ENCODE assay signal across 1 cellular context in genomic region chr11:65134240-65134951, GRCh38.
A peak's percentile ranks its signal among the peaks of the same experiment; 100 is the strongest.
TF ChIP-seq lines count a peak whose summit lies in the region.

Gene SYVN1 (minus strand): TSS chr11:65134519. CDS start chr11:65133601, 918 bp downstream.

TF ChIP-seq in HepG2, 621 proteins besides CTCF, POLR2A, EP300 and RAD21 (continued from another document and continues in another):
- no peak for TF ChIP-seq RNF219 (CRISPR knock-in tag; IDR thresholded peaks at IDR 0.05)
- TF ChIP-seq, protein P1, sequence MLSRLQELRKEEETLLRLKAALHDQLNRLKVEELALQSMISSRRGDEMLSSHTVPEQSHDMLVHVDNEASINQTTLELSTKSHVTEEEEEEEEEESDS (CRISPR knock-in tag; IDR thresholded peaks at IDR 0.05; ENCODE audit: borderline replicate concordance) = no peak
- peak; percentile 41 for TF ChIP-seq YY1 (IDR thresholded peaks at IDR 0.05; ENCODE audit: insufficient read depth, insufficient replicate concordance, low read depth, low read length)
- no peak; the same call in 1 of the 2 replicates for TF ChIP-seq HNF4A (CRISPR knock-in tag; IDR thresholded peaks at IDR 0.05)
- no peak for TF ChIP-seq NCOA5 (CRISPR knock-in tag; IDR thresholded peaks at IDR 0.05)
- peak; percentile 12; the same call in 1 of the 2 replicates for TF ChIP-seq ZNF362 (CRISPR knock-in tag; IDR thresholded peaks at IDR 0.05; ENCODE audit: borderline replicate concordance)
- no peak for TF ChIP-seq IKZF1 (IDR thresholded peaks at IDR 0.05)
- TF ChIP-seq HOXA7 (CRISPR knock-in tag; IDR thresholded peaks at IDR 0.05) = no peak
- TF ChIP-seq BATF2 (CRISPR knock-in tag; IDR thresholded peaks at IDR 0.05) = 0 out of 2 replicates have a peak, but pooled peaks have one; percentile 36
- TF ChIP-seq SRY (CRISPR knock-in tag; IDR thresholded peaks at IDR 0.05) = 0 out of 2 replicates have a peak, but pooled peaks have one; percentile 20
- TF ChIP-seq ZNF572 (CRISPR knock-in tag; IDR thresholded peaks at IDR 0.05) = peak; percentile 75; the same call in 1 of the 2 replicates
- TF ChIP-seq PHF8 (CRISPR knock-in tag; IDR thresholded peaks at IDR 0.05) = peak; percentile 90
- TF ChIP-seq SOX13 (IDR thresholded peaks at IDR 0.05) = no peak; the same call in 1 of the 2 replicates
- peak in 1 of 2 experiments; percentile 22; a peak in 1 of 4 replicates for TF ChIP-seq SOX13 (CRISPR knock-in tag; conservative IDR thresholded peaks at IDR 0.05 in 1 of 2, IDR thresholded peaks at IDR 0.05 in 1 of 2)
- no peak for TF ChIP-seq KAT2B (IDR thresholded peaks at IDR 0.05; ENCODE audit: borderline replicate concordance, low read depth, low read length)
- no peak for TF ChIP-seq ZUFSP (CRISPR knock-in tag; IDR thresholded peaks at IDR 0.05; ENCODE audit: borderline replicate concordance)
- TF ChIP-seq TFE3 (CRISPR knock-in tag; IDR thresholded peaks at IDR 0.05) = peak; percentile 37; the same call in 1 of the 2 replicates
- peak; percentile 82; the same call in 1 of the 2 replicates for TF ChIP-seq MYC (CRISPR knock-in tag; IDR thresholded peaks at IDR 0.05; ENCODE audit: borderline replicate concordance)
- TF ChIP-seq, protein P2, sequence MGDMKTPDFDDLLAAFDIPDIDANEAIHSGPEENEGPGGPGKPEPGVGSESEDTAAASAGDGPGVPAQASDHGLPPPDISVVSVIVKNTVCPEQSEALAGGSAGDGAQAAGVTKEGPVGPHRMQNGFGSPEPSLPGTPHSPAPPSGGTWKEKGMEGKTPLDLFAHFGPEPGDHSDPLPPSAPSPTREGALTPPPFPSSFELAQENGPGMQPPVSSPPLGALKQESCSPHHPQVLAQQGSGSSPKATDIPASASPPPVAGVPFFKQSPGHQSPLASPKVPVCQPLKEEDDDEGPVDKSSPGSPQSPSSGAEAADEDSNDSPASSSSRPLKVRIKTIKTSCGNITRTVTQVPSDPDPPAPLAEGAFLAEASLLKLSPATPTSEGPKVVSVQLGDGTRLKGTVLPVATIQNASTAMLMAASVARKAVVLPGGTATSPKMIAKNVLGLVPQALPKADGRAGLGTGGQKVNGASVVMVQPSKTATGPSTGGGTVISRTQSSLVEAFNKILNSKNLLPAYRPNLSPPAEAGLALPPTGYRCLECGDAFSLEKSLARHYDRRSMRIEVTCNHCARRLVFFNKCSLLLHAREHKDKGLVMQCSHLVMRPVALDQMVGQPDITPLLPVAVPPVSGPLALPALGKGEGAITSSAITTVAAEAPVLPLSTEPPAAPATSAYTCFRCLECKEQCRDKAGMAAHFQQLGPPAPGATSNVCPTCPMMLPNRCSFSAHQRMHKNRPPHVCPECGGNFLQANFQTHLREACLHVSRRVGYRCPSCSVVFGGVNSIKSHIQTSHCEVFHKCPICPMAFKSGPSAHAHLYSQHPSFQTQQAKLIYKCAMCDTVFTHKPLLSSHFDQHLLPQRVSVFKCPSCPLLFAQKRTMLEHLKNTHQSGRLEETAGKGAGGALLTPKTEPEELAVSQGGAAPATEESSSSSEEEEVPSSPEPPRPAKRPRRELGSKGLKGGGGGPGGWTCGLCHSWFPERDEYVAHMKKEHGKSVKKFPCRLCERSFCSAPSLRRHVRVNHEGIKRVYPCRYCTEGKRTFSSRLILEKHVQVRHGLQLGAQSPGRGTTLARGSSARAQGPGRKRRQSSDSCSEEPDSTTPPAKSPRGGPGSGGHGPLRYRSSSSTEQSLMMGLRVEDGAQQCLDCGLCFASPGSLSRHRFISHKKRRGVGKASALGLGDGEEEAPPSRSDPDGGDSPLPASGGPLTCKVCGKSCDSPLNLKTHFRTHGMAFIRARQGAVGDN (CRISPR knock-in tag; IDR thresholded peaks at IDR 0.05) = peak; percentile 85
- TF ChIP-seq ZNF317 (CRISPR knock-in tag; IDR thresholded peaks at IDR 0.05) = 0 out of 2 replicates have a peak, but pooled peaks have one; percentile 38
- TF ChIP-seq ZBTB8A (CRISPR knock-in tag; IDR thresholded peaks at IDR 0.05; ENCODE audit: borderline replicate concordance, low read depth) = no peak
- TF ChIP-seq, protein P3, sequence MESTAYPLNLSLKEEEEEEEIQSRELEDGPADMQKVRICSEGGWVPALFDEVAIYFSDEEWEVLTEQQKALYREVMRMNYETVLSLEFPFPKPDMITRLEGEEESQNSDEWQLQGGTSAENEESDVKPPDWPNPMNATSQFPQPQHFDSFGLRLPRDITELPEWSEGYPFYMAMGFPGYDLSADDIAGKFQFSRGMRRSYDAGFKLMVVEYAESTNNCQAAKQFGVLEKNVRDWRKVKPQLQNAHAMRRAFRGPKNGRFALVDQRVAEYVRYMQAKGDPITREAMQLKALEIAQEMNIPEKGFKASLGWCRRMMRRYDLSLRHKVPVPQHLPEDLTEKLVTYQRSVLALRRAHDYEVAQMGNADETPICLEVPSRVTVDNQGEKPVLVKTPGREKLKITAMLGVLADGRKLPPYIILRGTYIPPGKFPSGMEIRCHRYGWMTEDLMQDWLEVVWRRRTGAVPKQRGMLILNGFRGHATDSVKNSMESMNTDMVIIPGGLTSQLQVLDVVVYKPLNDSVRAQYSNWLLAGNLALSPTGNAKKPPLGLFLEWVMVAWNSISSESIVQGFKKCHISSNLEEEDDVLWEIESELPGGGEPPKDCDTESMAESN (CRISPR knock-in tag; conservative IDR thresholded peaks at IDR 0.05) = peak; percentile 74
- TF ChIP-seq TBP (CRISPR knock-in tag; IDR thresholded peaks at IDR 0.05) = no peak
- no peak for TF ChIP-seq PBX3 (CRISPR knock-in tag; IDR thresholded peaks at IDR 0.05; ENCODE audit: borderline replicate concordance)
- TF ChIP-seq RBFOX2 (IDR thresholded peaks at IDR 0.05; ENCODE audit: low read depth, low read length) = peak; percentile 97
- TF ChIP-seq, protein P4, sequence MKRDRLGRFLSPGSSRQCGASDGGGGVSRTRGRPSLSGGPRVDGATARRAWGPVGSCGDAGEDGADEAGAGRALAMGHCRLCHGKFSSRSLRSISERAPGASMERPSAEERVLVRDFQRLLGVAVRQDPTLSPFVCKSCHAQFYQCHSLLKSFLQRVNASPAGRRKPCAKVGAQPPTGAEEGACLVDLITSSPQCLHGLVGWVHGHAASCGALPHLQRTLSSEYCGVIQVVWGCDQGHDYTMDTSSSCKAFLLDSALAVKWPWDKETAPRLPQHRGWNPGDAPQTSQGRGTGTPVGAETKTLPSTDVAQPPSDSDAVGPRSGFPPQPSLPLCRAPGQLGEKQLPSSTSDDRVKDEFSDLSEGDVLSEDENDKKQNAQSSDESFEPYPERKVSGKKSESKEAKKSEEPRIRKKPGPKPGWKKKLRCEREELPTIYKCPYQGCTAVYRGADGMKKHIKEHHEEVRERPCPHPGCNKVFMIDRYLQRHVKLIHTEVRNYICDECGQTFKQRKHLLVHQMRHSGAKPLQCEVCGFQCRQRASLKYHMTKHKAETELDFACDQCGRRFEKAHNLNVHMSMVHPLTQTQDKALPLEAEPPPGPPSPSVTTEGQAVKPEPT (CRISPR knock-in tag; IDR thresholded peaks at IDR 0.05; ENCODE audit: low read depth) = no peak; the same call in 1 of the 2 replicates
- peak; percentile 81 for TF ChIP-seq HDAC1 (CRISPR knock-in tag; IDR thresholded peaks at IDR 0.05)
- TF ChIP-seq RFXAP (CRISPR knock-in tag; IDR thresholded peaks at IDR 0.05; ENCODE audit: borderline replicate concordance) = no peak
- peak; percentile 95 for TF ChIP-seq GABPA (IDR thresholded peaks at IDR 0.05; ENCODE audit: low read depth, low read length)
- peak; percentile 97 for TF ChIP-seq GABPA (CRISPR knock-in tag; IDR thresholded peaks at IDR 0.05; ENCODE audit: low read depth)
- TF ChIP-seq XRCC5 (optimal IDR thresholded peaks at IDR 0.05; ENCODE audit: low read length) = no peak
- no peak for TF ChIP-seq ZNF205 (CRISPR knock-in tag; IDR thresholded peaks at IDR 0.05)
- no peak for TF ChIP-seq MTA3 (CRISPR knock-in tag; IDR thresholded peaks at IDR 0.05)
- 0 out of 2 replicates have a peak, but pooled peaks have one; percentile 40 for TF ChIP-seq AFF4 (CRISPR knock-in tag; IDR thresholded peaks at IDR 0.05)
- TF ChIP-seq ZNF549 (CRISPR knock-in tag; IDR thresholded peaks at IDR 0.05) = no peak
- TF ChIP-seq KDM2A (CRISPR knock-in tag; IDR thresholded peaks at IDR 0.05; ENCODE audit: borderline replicate concordance, low read depth) = peak; percentile 85
- TF ChIP-seq MAFF (IDR thresholded peaks at IDR 0.05; ENCODE audit: low read depth, low read length) = no peak
